22 cellular contexts compared by ENCODE assay signal in genomic region chr9:90789862-90790261, GRCh38. TPM values are rescaled to one million over a fixed set of nuclear protein-coding genes. Genes with fewer than 3 reads are reported as not detected.
"Had no signal": no experiment of that assay in that cellular context is flagged by ENCODE, and none has a peak within 500 bp of the region (broad histone marks: within the 10 kb centered on the region; RNA-seq: fewer than 3 reads in every experiment).

No MANE protein-coding gene starts in this region.

- H3K4me1 ChIP-seq: esophagus squamous epithelium, gastrocnemius medialis, right atrium auricular region had no signal

- H3K4me3 ChIP-seq: dorsolateral prefrontal cortex, esophagus squamous epithelium, gastrocnemius medialis, right atrium auricular region, spleen, upper lobe of right lung had no signal

- H3K27me3 ChIP-seq: esophagus squamous epithelium, right atrium auricular region, spleen, upper lobe of right lung had no signal

- H3K4me3 Mint-ChIP-seq: activated CD4-positive, alpha-beta T cell treated with anti-CD3 and anti-CD28 coated beads for 36 hours; activated naive CD8-positive, alpha-beta T cell treated with anti-CD3 and anti-CD28 coated beads for 36 hours; activated T-cell treated with anti-CD3 and anti-CD28 coated beads, Interleukin-2, amount 50 U/mL, for 4 hours had no signal

- ATAC-seq: activated CD4-positive, alpha-beta T cell treated with anti-CD3 and anti-CD28 coated beads for 36 hours; activated T-cell treated with anti-CD3 and anti-CD28 coated beads, Interleukin-2, amount 50 U/mL, for 4 hours; gastrocnemius medialis; stimulated activated naive CD8-positive, alpha-beta T cell treated with anti-CD3 and anti-CD28 coated beads, Interleukin-15, Interleukin-2, amounts not matched to agents 100 U/mL and 50 U/mL, for 24 hours; upper lobe of right lung had no signal

- H3K27ac ChIP-seq: dorsolateral prefrontal cortex, esophagus squamous epithelium, gastrocnemius medialis, right atrium auricular region, spleen, upper lobe of right lung had no signal

- H3K4me1 Mint-ChIP-seq: activated naive CD8-positive, alpha-beta T cell treated with anti-CD3 and anti-CD28 coated beads for 36 hours had no signal

- H3K27ac Mint-ChIP-seq: activated CD4-positive, alpha-beta T cell treated with anti-CD3 and anti-CD28 coated beads for 36 hours; activated naive CD8-positive, alpha-beta T cell treated with anti-CD3 and anti-CD28 coated beads for 36 hours; activated T-helper 2 cell treated with anti-CD3 and anti-CD28 coated beads, Interferon-gamma antibody, Interleukin-2, Interleukin-4, amounts not matched to agents 10 μg/mL and 5 μg/mL and 100 μg/mL, durations not matched to agents 14 hours and 24 hours and 36 hours had no signal

- DNase-seq: activated CD4-positive, alpha-beta T cell treated with anti-CD3 and anti-CD28 coated beads for 36 hours; activated CD4-positive, alpha-beta T cell treated with anti-CD3 and anti-CD28 coated beads, Interleukin-2, amount 50 U/mL, for 4 hours; activated CD8-positive, alpha-beta memory T cell treated with anti-CD3 and anti-CD28 coated beads for 24 hours; activated CD8-positive, alpha-beta memory T cell treated with anti-CD3 and anti-CD28 coated beads, Interleukin-2, amount 50 U/mL, for 4 hours; activated naive CD4-positive, alpha-beta T cell; activated naive CD8-positive, alpha-beta T cell treated with anti-CD3 and anti-CD28 coated beads for 36 hours; activated T-cell treated with anti-CD3 and anti-CD28 coated beads, Interleukin-2, amount 50 U/mL, for 4 hours; central memory CD4-positive, alpha-beta T cell; dorsolateral prefrontal cortex; esophagus squamous epithelium; gastrocnemius medialis; hypothalamus; occipital lobe; posterior cingulate gyrus; spleen; stimulated activated CD4-positive, alpha-beta T cell treated with anti-CD3 and anti-CD28 coated beads, Interleukin-4, amount 100 ng/mL, for 1 hour; stimulated activated naive CD8-positive, alpha-beta T cell treated with anti-CD3 and anti-CD28 coated beads, Interleukin-15, Interleukin-2, amounts not matched to agents 100 U/mL and 50 U/mL, for 24 hours; T-helper 1 cell; upper lobe of right lung had no signal

RNA-seq across cellular contexts. Expression of gene SYK, which starts 11.8 kb away (rescaled TPM):
- polyA plus RNA-seq: neural cell had no signal
